In genomic region chr6:125155344-125155743, GRCh38 we compare ENCODE assay signal across 18 cellular contexts.
DNase-seq lines count a peak whose midpoint lies in the region; ATAC-seq and TF ChIP-seq lines count a peak whose summit lies in the region.
"Had no signal": no experiment of that assay in that cellular context is flagged by ENCODE, and none has a peak within 500 bp of the region (broad histone marks: within the 10 kb centered on the region; RNA-seq: fewer than 3 reads in every experiment).

No MANE protein-coding gene starts in this region.

- DNase-seq in LNCaP clone FGC (ENCODE audit: low read depth) (peak; percentile 63), caudate nucleus (lab: John Stamatoyannopoulos, UW) (no peak), nephron progenitor cell (no peak), tibial artery (no peak), activated gamma-delta T cell (lab: John Stamatoyannopoulos, UW) (no peak), Ammon's horn (ENCODE audit: low spot score) (no peak), foreskin melanocyte (no peak)
- DNase-seq: activated naive CD8-positive, alpha-beta T cell treated with anti-CD3 and anti-CD28 coated beads, Interleukin-2, amount 10 ng/mL, durations not matched to agents 7 days and 5 days; C1 segment of cervical spinal cord; DND-41; MV-4-11; NCI-H1930 had no signal

- H3K27ac ChIP-seq in caudate nucleus (ENCODE audit: low read depth, low read length), result peak overlapping the region; percentile 89
- H3K27ac ChIP-seq in tibial artery, result peak overlapping the region; percentile 79 to 85

- TF ChIP-seq CTCF in LNCaP clone FGC (IDR thresholded peaks at IDR 0.05; ENCODE audit: control insufficient read depth, extremely low read depth, insufficient read depth) (no peak), nephron progenitor cell (IDR thresholded peaks at IDR 0.05) (no peak), tibial artery (IDR thresholded peaks at IDR 0.05) (no peak)

- H3K4me1 Mint-ChIP-seq in nephron progenitor cell, result no peaks in the 10 kb centered on the region
- H3K4me1 Mint-ChIP-seq: stimulated activated memory B cell treated with anti-CD40 and anti-IgM and Interleukin-4, amounts not matched to agents 10 μg/mL and 1 μg/mL and 100 μg/mL, for 72 hours had no signal

- peaks cover 16% of the 10 kb centered on the region for H3K9me3 Mint-ChIP-seq in nephron progenitor cell
- H3K9me3 Mint-ChIP-seq: activated naive CD8-positive, alpha-beta T cell treated with anti-CD3 and anti-CD28 coated beads, Interleukin-2, amount 10 ng/mL, durations not matched to agents 7 days and 5 days; activated T-cell treated with anti-CD3 and anti-CD28 coated beads, Interleukin-2, amount 50 U/mL, for 24 hours had no signal

- H3K4me3 Mint-ChIP-seq in nephron progenitor cell, result peak overlapping the region; percentile 92

- H3K36me3 ChIP-seq in tibial artery, result peaks cover 0 to 3% (median 0%) of the 10 kb centered on the region in 3 donors
- H3K36me3 ChIP-seq: upper lobe of left lung had no signal

- no peaks in the 10 kb centered on the region for H3K9me3 ChIP-seq in tibial artery
- H3K9me3 ChIP-seq: upper lobe of left lung had no signal

- H3K27ac Mint-ChIP-seq in nephron progenitor cell, result no peak overlapping the region
- H3K27ac Mint-ChIP-seq: activated CD4-positive, alpha-beta memory T cell treated with anti-CD3 and anti-CD28 coated beads for 36 hours; activated naive CD8-positive, alpha-beta T cell treated with anti-CD3 and anti-CD28 coated beads, Interleukin-2, amount 10 ng/mL, durations not matched to agents 7 days and 5 days; activated T-cell treated with anti-CD3 and anti-CD28 coated beads, Interleukin-2, amount 50 U/mL, for 24 hours; stimulated activated memory B cell treated with anti-CD40 and anti-IgM and Interleukin-4, amounts not matched to agents 10 μg/mL and 1 μg/mL and 100 μg/mL, for 72 hours had no signal

- no peaks in the 10 kb centered on the region for H3K27me3 ChIP-seq in tibial artery

- H3K4me1 ChIP-seq in tibial artery, result peaks cover 0 to 37% (median 9%) of the 10 kb centered on the region in 4 donors

- peaks cover 43% of the 10 kb centered on the region for H3K27me3 Mint-ChIP-seq in nephron progenitor cell (ENCODE audit: low read depth, poor library complexity)

- no peak for ATAC-seq in GM19467 (IDR thresholded peaks at IDR 0.05; ENCODE audit: unreplicated experiment)
- ATAC-seq: Right ventricle myocardium inferior had no signal

- H3K36me3 Mint-ChIP-seq in nephron progenitor cell (ENCODE audit: low read depth), result peaks cover 14% of the 10 kb centered on the region
- H3K36me3 Mint-ChIP-seq: activated CD4-positive, alpha-beta memory T cell treated with anti-CD3 and anti-CD28 coated beads for 36 hours; activated naive CD8-positive, alpha-beta T cell treated with anti-CD3 and anti-CD28 coated beads, Interleukin-2, amount 10 ng/mL, durations not matched to agents 7 days and 5 days; stimulated activated memory B cell treated with anti-CD40 and anti-IgM and Interleukin-4, amounts not matched to agents 10 μg/mL and 1 μg/mL and 100 μg/mL, for 72 hours had no signal

- intact Hi-C loops in tibial artery (cut with DNase I; ENCODE audit: low total_unique reads), result loop anchor here (10.0 kb wide), 1 partner anchor 619 kb away; no protein-coding TSS in a partner anchor

- H3K4me3 ChIP-seq in LNCaP clone FGC (ENCODE audit: low read depth, low read length) (peak overlapping the region; percentile 68), tibial artery (no peak overlapping the region)
